In the genomic region with DNA sequence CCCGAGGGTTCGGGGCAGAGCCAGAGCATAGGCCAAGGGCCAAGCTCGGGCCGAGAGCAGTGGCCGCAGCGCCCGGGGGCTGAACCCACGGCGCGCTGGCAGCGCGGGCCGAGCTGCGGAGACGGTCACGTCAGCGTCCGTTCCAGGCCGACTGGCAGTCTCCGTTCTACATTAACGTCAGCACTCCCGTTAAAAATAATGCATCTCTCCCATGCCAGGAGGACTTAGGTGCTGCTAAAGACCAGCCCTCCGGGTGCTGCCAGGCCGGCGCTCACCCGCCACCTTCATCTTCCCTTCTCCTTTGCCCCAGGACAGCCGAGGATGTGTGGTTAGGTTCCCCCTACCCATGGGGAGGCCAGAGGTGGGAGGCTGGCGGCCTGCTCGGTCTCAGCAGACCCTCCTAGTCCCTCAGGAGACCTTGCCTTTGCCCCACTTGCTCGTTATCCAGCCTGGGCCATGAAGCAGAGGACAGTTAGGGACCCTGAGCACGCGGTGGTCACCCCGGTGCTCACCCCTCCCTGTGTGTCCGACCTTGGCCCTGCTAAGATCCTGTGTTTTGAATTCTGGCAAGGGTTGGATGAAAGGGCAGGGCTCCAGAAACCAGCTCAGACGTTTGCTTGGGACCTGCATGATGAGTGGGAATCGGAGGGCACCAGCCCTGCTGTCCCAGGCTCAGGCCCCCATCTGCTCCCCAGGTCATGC, we compare ENCODE assay signal across 8 cellular contexts. TPM values are rescaled to one million over a fixed set of nuclear protein-coding genes. Genes with fewer than 3 reads are reported as not detected.
A peak's percentile ranks its signal among the peaks of the same experiment; 100 is the strongest.
DNase-seq lines count a peak whose midpoint lies in the region; ATAC-seq and TF ChIP-seq lines count a peak whose summit lies in the region.

No MANE protein-coding gene starts in this region.

- H3K9ac ChIP-seq in HCT116 (ENCODE audit: low read length): peak overlapping the region; percentile 71
- H3K9ac ChIP-seq in mucosa of rectum (ENCODE audit: low read depth in 1 of 2, low read length in 2 of 2): peak overlapping the region; percentile 72 to 93

- H3K9me3 ChIP-seq in HCT116 (ENCODE audit: control insufficient read depth in 1 of 2, insufficient read depth in 1 of 2, low read depth in 1 of 2, low read length in 2 of 2) (no peaks in the 10 kb centered on the region), Peyer's patch (no peaks in the 10 kb centered on the region), mucosa of rectum (ENCODE audit: control insufficient read depth in 2 of 2, low read length in 2 of 2) (no peaks in the 10 kb centered on the region)
- H3K9me3 ChIP-seq in effector memory CD4-positive, alpha-beta T cell (ENCODE audit: control insufficient read depth, low read length): no peaks in the 10 kb centered on the region

- H4K20me1 ChIP-seq in HCT116 (ENCODE audit: insufficient read depth): no peaks in the 10 kb centered on the region

- DNase-seq in DMS53 (lab: John Stamatoyannopoulos, UW): peak; percentile 56
- DNase-seq in DMS53 treated with DMSO at 0.1 percent for 48 hours (lab: John Stamatoyannopoulos, UW; ENCODE audit: unreplicated experiment): no peak
- no peak for DNase-seq in HCT116 (ENCODE audit: low read depth, low spot score)
- no peak for DNase-seq in Peyer's patch
- no peak for DNase-seq in effector memory CD4-positive, alpha-beta T cell
- DNase-seq in posterior vena cava (ENCODE audit: low spot score): no peak
- DNase-seq in H4 (ENCODE audit: low spot score): no peak

- H3K36me3 ChIP-seq in HCT116 (ENCODE audit: control insufficient read depth in 1 of 2, insufficient read depth in 2 of 2, low read length in 2 of 2) (no peaks in the 10 kb centered on the region), Peyer's patch (peaks cover 0 to 16% (median 0%) of the 10 kb centered on the region in 3 donors), mucosa of rectum (ENCODE audit: control insufficient read depth in 2 of 2, insufficient read depth in 2 of 2, low read length in 2 of 2) (peaks cover 3 to 8% of the 10 kb centered on the region in 2 donors)
- no peaks in the 10 kb centered on the region for H3K36me3 ChIP-seq in effector memory CD4-positive, alpha-beta T cell (ENCODE audit: control insufficient read depth, insufficient read depth, low read length)

- peak overlapping the region; percentile 80 for H3K4me2 ChIP-seq in HCT116 (ENCODE audit: low read length)

- H3K4me3 ChIP-seq in HCT116 (replicated peaks in 1 of 2; ENCODE audit: low read depth in 1 of 2, low read length in 2 of 2) (peak overlapping the region; percentile 62 to 68), Peyer's patch (peak overlapping the region; percentile 62 to 98 (median 96)), mucosa of rectum (ENCODE audit: low read length in 2 of 2) (peak overlapping the region; percentile 74 to 84)
- H3K4me3 ChIP-seq in effector memory CD4-positive, alpha-beta T cell (ENCODE audit: insufficient read depth, low read depth, low read length, poor library complexity, severe bottlenecking): peak overlapping the region; percentile 81

- H3K27me3 ChIP-seq in HCT116 (ENCODE audit: insufficient read depth, low read length) (no peaks in the 10 kb centered on the region), Peyer's patch (no peaks in the 10 kb centered on the region), mucosa of rectum (ENCODE audit: control insufficient read depth in 2 of 2, insufficient read depth in 2 of 2, low read length in 2 of 2) (no peaks in the 10 kb centered on the region)
- H3K27me3 ChIP-seq in effector memory CD4-positive, alpha-beta T cell (replicated peaks; ENCODE audit: control insufficient read depth, insufficient read depth, low read length, poor library complexity, severe bottlenecking): no peaks in the 10 kb centered on the region

- H3K79me2 ChIP-seq in HCT116 (ENCODE audit: insufficient read depth, low read length): 0 out of 2 replicates have a peak, but pooled peaks cover 4% of the 10 kb centered on the region

- RAD21 ChIA-PET in HCT116 (lab: Charles Lee; ENCODE audit: low non-redundant PET in 1 of 2, low total read pairs in 2 of 2, uncharacterized antibody in 2 of 2, unreplicated experiment in 2 of 2): no interaction called here

- peak; percentile 12 for ATAC-seq in HCT116

- H3K27ac ChIP-seq in HCT116 (ENCODE audit: low read depth, low read length) (peak overlapping the region; percentile 90), Peyer's patch (peak overlapping the region; percentile 83 to 92 (median 89)), mucosa of rectum (ENCODE audit: low read depth in 2 of 2, low read length in 2 of 2) (peak overlapping the region; percentile 73 to 84)
- H3K27ac ChIP-seq in effector memory CD4-positive, alpha-beta T cell (ENCODE audit: insufficient read depth, low read length, poor library complexity, severe bottlenecking): peak overlapping the region; percentile 53

- POLR2A ChIA-PET in HCT116 (lab: Charles Lee): no interaction called here

- H2AFZ ChIP-seq in HCT116 (ENCODE audit: low read depth, low read length, poor library complexity, severe bottlenecking): no peak overlapping the region

- TF ChIP-seq RAD21 in HCT116 (IDR thresholded peaks at IDR 0.05; ENCODE audit: low read depth): no peak

- TF ChIP-seq CTCF in HCT116 (IDR thresholded peaks at IDR 0.05 in 2 of 3, conservative IDR thresholded peaks at IDR 0.05 in 1 of 3; ENCODE audit: borderline replicate concordance in 1 of 3, insufficient read depth in 1 of 3, low read depth in 2 of 3, low read length in 2 of 3) (no peak), Peyer's patch (IDR thresholded peaks at IDR 0.05) (no peak)

- peaks cover 18 to 24% of the 10 kb centered on the region in 2 experiments for H3K4me1 ChIP-seq in HCT116 (ENCODE audit: control insufficient read depth in 1 of 2, insufficient read depth in 2 of 2, low read length in 2 of 2)
- peaks cover 0 to 44% (median 19%) of the 10 kb centered on the region in 4 donors for H3K4me1 ChIP-seq in Peyer's patch
- peaks cover 23% of the 10 kb centered on the region for H3K4me1 ChIP-seq in effector memory CD4-positive, alpha-beta T cell (ENCODE audit: control insufficient read depth, insufficient read depth, low read length, poor library complexity, severe bottlenecking)
- peaks cover 27 to 47% of the 10 kb centered on the region in 2 donors for H3K4me1 ChIP-seq in mucosa of rectum (ENCODE audit: control insufficient read depth in 2 of 2, insufficient read depth in 2 of 2, low read length in 2 of 2)

- TF ChIP-seq POLR2A in HCT116 (IDR thresholded peaks at IDR 0.05; ENCODE audit: borderline replicate concordance, extremely low read depth, insufficient read depth, insufficient read length): no peak
- no peak for TF ChIP-seq POLR2A in Peyer's patch (IDR thresholded peaks at IDR 0.05)

- intact Hi-C loops in HCT116 (cut with micrococcal nuclease) (no loop called here), posterior vena cava (cut with DNase I) (no loop called here)

- TSS peak; percentile 48 for BruUV-seq in HCT116 (replicated peaks; lab: Mats Ljungman, UMichigan)

- no peaks in the 10 kb centered on the region for H3K9me2 ChIP-seq in HCT116 (ENCODE audit: insufficient read depth)

- CTCF ChIA-PET in HCT116 (lab: Charles Lee): no interaction called here

TF ChIP-seq in HCT116, 20 proteins besides CTCF, POLR2A, EP300 and RAD21 (continues in another document):
- TF ChIP-seq, protein P1, sequence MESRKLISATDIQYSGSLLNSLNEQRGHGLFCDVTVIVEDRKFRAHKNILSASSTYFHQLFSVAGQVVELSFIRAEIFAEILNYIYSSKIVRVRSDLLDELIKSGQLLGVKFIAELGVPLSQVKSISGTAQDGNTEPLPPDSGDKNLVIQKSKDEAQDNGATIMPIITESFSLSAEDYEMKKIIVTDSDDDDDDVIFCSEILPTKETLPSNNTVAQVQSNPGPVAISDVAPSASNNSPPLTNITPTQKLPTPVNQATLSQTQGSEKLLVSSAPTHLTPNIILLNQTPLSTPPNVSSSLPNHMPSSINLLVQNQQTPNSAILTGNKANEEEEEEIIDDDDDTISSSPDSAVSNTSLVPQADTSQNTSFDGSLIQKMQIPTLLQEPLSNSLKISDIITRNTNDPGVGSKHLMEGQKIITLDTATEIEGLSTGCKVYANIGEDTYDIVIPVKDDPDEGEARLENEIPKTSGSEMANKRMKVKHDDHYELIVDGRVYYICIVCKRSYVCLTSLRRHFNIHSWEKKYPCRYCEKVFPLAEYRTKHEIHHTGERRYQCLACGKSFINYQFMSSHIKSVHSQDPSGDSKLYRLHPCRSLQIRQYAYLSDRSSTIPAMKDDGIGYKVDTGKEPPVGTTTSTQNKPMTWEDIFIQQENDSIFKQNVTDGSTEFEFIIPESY (IDR thresholded peaks at IDR 0.05; ENCODE audit: extremely low read depth, insufficient replicate concordance, low read length): no peak
- no peak for TF ChIP-seq ELF1 (IDR thresholded peaks at IDR 0.05; ENCODE audit: borderline replicate concordance, low read depth)
- no peak for TF ChIP-seq SRF (IDR thresholded peaks at IDR 0.05; ENCODE audit: low read depth)
- no peak for TF ChIP-seq CEBPB (IDR thresholded peaks at IDR 0.05; ENCODE audit: low read depth)
- TF ChIP-seq FOSL1 (IDR thresholded peaks at IDR 0.05; ENCODE audit: low read depth): no peak
- TF ChIP-seq SIN3A (IDR thresholded peaks at IDR 0.05; ENCODE audit: low read depth): no peak
- no peak for TF ChIP-seq EZH2 (IDR thresholded peaks at IDR 0.05)

RNA-seq across cellular contexts. Expression of a gene that starts 0.6 kb away (rescaled TPM):
- total RNA-seq in HCT116 (2021; ENCODE audit: unreplicated experiment) (32.6 TPM), Peyer's patch (10 to 100 TPM; 21.5 to 63.4 (median 44.7) TPM), posterior vena cava (10 to 100 TPM; 42.2 to 45.6 TPM)
- 33.4 and 36.1 TPM in 2 replicates for polyA plus RNA-seq in HCT116 (2012)
- total RNA-seq in H4 (2014; rRNA removed; shearing (Covaris generic)): 62.8 and 94.3 TPM in 2 replicates

RNA-seq across cellular contexts. Expression of a gene that starts 6.2 kb away (rescaled TPM):
- total RNA-seq in HCT116 (2021; ENCODE audit: unreplicated experiment): 19.8 TPM
- 19.2 and 21.1 TPM in 2 replicates for polyA plus RNA-seq in HCT116 (2012)
- total RNA-seq in Peyer's patch: 10 to 100 TPM; 19.4 to 58.6 (median 41.1) TPM
- total RNA-seq in posterior vena cava: 10 to 100 TPM; 39.5 to 39.7 TPM
- total RNA-seq in H4 (2014; rRNA removed; shearing (Covaris generic)): 12.4 and 15.5 TPM in 2 replicates

RNA-seq across cellular contexts. Expression of a gene that starts 25.0 kb away (rescaled TPM):
- total RNA-seq in HCT116 (2021; ENCODE audit: unreplicated experiment) (24.5 TPM), Peyer's patch (10 to 100 TPM in 3 of 4 donors, 1 to 10 TPM in 1; 8.7 to 17.6 (median 14.4) TPM), posterior vena cava (10 to 100 TPM; 11.2 to 11.6 TPM)
- 19.8 and 25.7 TPM in 2 replicates for polyA plus RNA-seq in HCT116 (2012)
- 42.4 and 46.6 TPM in 2 replicates for total RNA-seq in H4 (2014; rRNA removed; shearing (Covaris generic))

RNA-seq across cellular contexts. Expression of a gene that starts 25.2 kb away (rescaled TPM):
- 22.7 TPM for total RNA-seq in HCT116 (2021; ENCODE audit: unreplicated experiment)
- 15.2 and 17.1 TPM in 2 replicates for polyA plus RNA-seq in HCT116 (2012)
- 1 to 10 TPM; 2.5 to 6.3 (median 3.3) TPM for total RNA-seq in Peyer's patch
- 1 to 10 TPM; 7.4 to 7.9 TPM for total RNA-seq in posterior vena cava
- total RNA-seq in H4 (2014; rRNA removed; shearing (Covaris generic)): 8.3 and 12.5 TPM in 2 replicates

RNA-seq across cellular contexts. Expression of a gene that starts 59.9 kb away (rescaled TPM):
- total RNA-seq in HCT116 (2021; ENCODE audit: unreplicated experiment): 32.0 TPM
- 28.6 and 31.5 TPM in 2 replicates for polyA plus RNA-seq in HCT116 (2012)
- 10 to 100 TPM; 13.8 to 47.9 (median 28.3) TPM for total RNA-seq in Peyer's patch
- total RNA-seq in posterior vena cava: 10 to 100 TPM; 13.2 to 22.1 TPM
- total RNA-seq in H4 (2014; rRNA removed; shearing (Covaris generic)): 2.6 and 5.0 TPM in 2 replicates
